Comparison of ENCODE assay signal across 21 cellular contexts in genomic region chr14:53845813-53846693, GRCh38.
DNase-seq lines count a peak whose midpoint lies in the region; ATAC-seq, FAIRE-seq and TF ChIP-seq lines count a peak whose summit lies in the region.
"Had no signal": no experiment of that assay in that cellular context is flagged by ENCODE, and none has a peak within 500 bp of the region (broad histone marks: within the 10 kb centered on the region; RNA-seq: fewer than 3 reads in every experiment).

No MANE protein-coding gene starts in this region.

- ATAC-seq in HCT116 (peak; percentile 79), pancreas (peak in 3 of 4 donors; percentile 28 to 47 (median 45)), left lung (no peak), GM19397 (IDR thresholded peaks at IDR 0.05; ENCODE audit: unreplicated experiment) (no peak)

- peaks cover 0 to 4% of the 10 kb centered on the region in 2 experiments; a peak in 1 of 4 replicates for H3K36me3 ChIP-seq in HCT116 (ENCODE audit: control insufficient read depth in 1 of 2, insufficient read depth in 2 of 2, low read length in 2 of 2)
- no peaks in the 10 kb centered on the region for H3K36me3 ChIP-seq in hepatocyte (replicated peaks; ENCODE audit: insufficient read depth, low read depth)
- no peaks in the 10 kb centered on the region for H3K36me3 ChIP-seq in pancreas
- H3K36me3 ChIP-seq in left lung = no peaks in the 10 kb centered on the region

- DNase-seq in HCT116 (ENCODE audit: low read depth, low spot score) = peak; percentile 72
- DNase-seq in amniotic epithelial cell (ENCODE audit: low read depth) = peak; percentile 28
- peak; percentile 32 for DNase-seq in hepatocyte (ENCODE audit: low spot score)
- no peak for DNase-seq in pancreas
- DNase-seq in OCI-M2 (lab: John Stamatoyannopoulos, UW; ENCODE audit: unreplicated experiment) = no peak
- no peak for DNase-seq in left lung
- DNase-seq in NAMALWA (ENCODE audit: low spot score) = no peak
- DNase-seq: ACHN; CD4-positive, CD25-positive, alpha-beta regulatory T cell; MM.1S; NCI-H1105 treated with DMSO at 0.1 percent for 48 hours; NCI-H187; NCI-H2171 treated with DMSO at 0.1 percent for 48 hours; NCI-H510A; NCI-H82; SHP77 treated with DMSO at 0.1 percent for 48 hours had no signal

- H3K79me2 ChIP-seq in HCT116 (ENCODE audit: insufficient read depth, low read length) (peaks cover 11% of the 10 kb centered on the region), hepatocyte (no peaks in the 10 kb centered on the region)

- no peak for FAIRE-seq in pancreas (lab: Jason Lieb, UNC)
- FAIRE-seq: D721Med, H54, RCC 7860 had no signal

- BruUV-seq in HCT116 (replicated peaks; lab: Mats Ljungman, UMichigan) = no TSS peak

- CTCF ChIA-PET in HCT116 (lab: Charles Lee) = no interaction called here

- H3K4me2 ChIP-seq in HCT116 (ENCODE audit: low read length) (peak overlapping the region; percentile 47), hepatocyte (no peak overlapping the region)
- H3K4me2 ChIP-seq: KMS-11 had no signal

- intact Hi-C loops in HCT116 (cut with micrococcal nuclease) (no loop called here), pancreas (cut with DNase I) (no loop called here), left lung (cut with DNase I) (no loop called here)

- H4K20me1 ChIP-seq in HCT116 (ENCODE audit: insufficient read depth) = no peaks in the 10 kb centered on the region
- H4K20me1 ChIP-seq in hepatocyte (ENCODE audit: insufficient read depth, poor library complexity, severe bottlenecking) = no peaks in the 10 kb centered on the region

- no peaks in the 10 kb centered on the region for H3K27me3 ChIP-seq in HCT116 (ENCODE audit: insufficient read depth, low read length)
- no peaks in the 10 kb centered on the region for H3K27me3 ChIP-seq in hepatocyte
- H3K27me3 ChIP-seq in pancreas = no peaks in the 10 kb centered on the region
- H3K27me3 ChIP-seq in left lung = no peaks in the 10 kb centered on the region

- RAD21 ChIA-PET in HCT116 (lab: Charles Lee; ENCODE audit: low non-redundant PET in 1 of 2, low total read pairs in 2 of 2, uncharacterized antibody in 2 of 2, unreplicated experiment in 2 of 2) = no interaction called here

- H3K9me3 ChIP-seq in HCT116 (ENCODE audit: control insufficient read depth in 1 of 2, insufficient read depth in 1 of 2, low read depth in 1 of 2, low read length in 2 of 2) = no peaks in the 10 kb centered on the region
- H3K9me3 ChIP-seq in hepatocyte (ENCODE audit: low read depth) = no peaks in the 10 kb centered on the region
- no peaks in the 10 kb centered on the region for H3K9me3 ChIP-seq in pancreas
- H3K9me3 ChIP-seq in left lung = no peaks in the 10 kb centered on the region

- no peak for TF ChIP-seq RAD21 in HCT116 (IDR thresholded peaks at IDR 0.05; ENCODE audit: low read depth)

- H3K4me1 ChIP-seq in HCT116 (ENCODE audit: control insufficient read depth in 1 of 2, insufficient read depth in 2 of 2, low read length in 2 of 2) (peaks cover 80 to 90% of the 10 kb centered on the region in 2 experiments), hepatocyte (ENCODE audit: insufficient read depth) (peaks cover under 1% of the 10 kb centered on the region), pancreas (no peaks in the 10 kb centered on the region), left lung (no peaks in the 10 kb centered on the region)

- TF ChIP-seq CTCF in HCT116 (IDR thresholded peaks at IDR 0.05 in 2 of 3, conservative IDR thresholded peaks at IDR 0.05 in 1 of 3; ENCODE audit: borderline replicate concordance in 1 of 3, insufficient read depth in 1 of 3, low read depth in 2 of 3, low read length in 2 of 3) = no peak
- no peak for TF ChIP-seq CTCF in hepatocyte (IDR thresholded peaks at IDR 0.05; ENCODE audit: poor library complexity)
- TF ChIP-seq CTCF in pancreas (IDR thresholded peaks at IDR 0.05) = no peak
- no peak for TF ChIP-seq CTCF in left lung (IDR thresholded peaks at IDR 0.05)

- POLR2A ChIA-PET in HCT116 (lab: Charles Lee) = no interaction called here

- WGBS in hepatocyte (ENCODE audit: low lambda C conversion rate, missing lambda C conversion rate) = 68% methylated on average over 8 of the region's 8 CpGs
- 47 to 53% methylated on average over 8 of the region's 8 CpGs for WGBS in pancreas, 2 donors

- peak overlapping the region; percentile 23 for H3K9ac ChIP-seq in HCT116 (ENCODE audit: low read length)
- H3K9ac ChIP-seq: KMS-11 had no signal

- H3K9me2 ChIP-seq in HCT116 (ENCODE audit: insufficient read depth) = no peaks in the 10 kb centered on the region
- no peaks in the 10 kb centered on the region for H3K9me2 ChIP-seq in hepatocyte (replicated peaks; ENCODE audit: insufficient read depth)

- H2AFZ ChIP-seq in HCT116 (ENCODE audit: low read depth, low read length, poor library complexity, severe bottlenecking) (peak overlapping the region; percentile 12), hepatocyte (no peak overlapping the region)

- peak overlapping the region; percentile 88 for H3K27ac ChIP-seq in HCT116 (ENCODE audit: low read depth, low read length)
- H3K27ac ChIP-seq in hepatocyte = no peak overlapping the region
- H3K27ac ChIP-seq in pancreas = peak overlapping the region in 2 of 4 donors; percentile 7 to 42
- no peak overlapping the region for H3K27ac ChIP-seq in left lung
- H3K27ac ChIP-seq: KMS-11 had no signal

- TF ChIP-seq POLR2A in HCT116 (IDR thresholded peaks at IDR 0.05; ENCODE audit: borderline replicate concordance, extremely low read depth, insufficient read depth, insufficient read length) = no peak

- H3K4me3 ChIP-seq in HCT116 (replicated peaks in 1 of 2; ENCODE audit: low read depth in 1 of 2, low read length in 2 of 2) = no peak overlapping the region
- H3K4me3 ChIP-seq in hepatocyte = no peak overlapping the region
- H3K4me3 ChIP-seq in pancreas = no peak overlapping the region
- H3K4me3 ChIP-seq in left lung = no peak overlapping the region

TF ChIP-seq in HCT116, 20 proteins besides CTCF, POLR2A, EP300 and RAD21:
- TF ChIP-seq FOSL1 (IDR thresholded peaks at IDR 0.05; ENCODE audit: low read depth) = no peak; the same call in 1 of the 2 replicates
- TF ChIP-seq EZH2phosphoT487 (IDR thresholded peaks at IDR 0.05; ENCODE audit: borderline replicate concordance) = no peak
- peak; percentile 65 for TF ChIP-seq JUND (IDR thresholded peaks at IDR 0.05)
- TF ChIP-seq SP1 (IDR thresholded peaks at IDR 0.05; ENCODE audit: low read depth) = peak; percentile 54
- TF ChIP-seq CBX3 (IDR thresholded peaks at IDR 0.05; ENCODE audit: low read depth) = peak; percentile 65; the same call in 1 of the 2 replicates
- 0 out of 2 replicates have a peak, but pooled peaks have one; percentile 26 for TF ChIP-seq SRF (IDR thresholded peaks at IDR 0.05; ENCODE audit: low read depth)
- TF ChIP-seq TCF7L2 (IDR thresholded peaks at IDR 0.05; ENCODE audit: borderline replicate concordance, extremely low read depth, insufficient read depth, insufficient read length) = peak; percentile 99
- peak; percentile 54 for TF ChIP-seq MAX (IDR thresholded peaks at IDR 0.05)
- TF ChIP-seq ATF3 (IDR thresholded peaks at IDR 0.05) = no peak
- no peak for TF ChIP-seq YY1 (IDR thresholded peaks at IDR 0.05; ENCODE audit: extremely low read depth, insufficient replicate concordance, low read depth, low read length)
TF ChIP-seq in HCT116: peak in this region for 6.

Comparison
In these comparisons a context has a peak if more than half of its experiments do, and no peak if none do; other contexts are left out.
1. ATAC-seq: peak in HCT116 (single experiment) and pancreas (3 of 4); none in left lung (single experiment) and GM19397 (single experiment).
2. DNase-seq: peak in HCT116 (single experiment), amniotic epithelial cell (single experiment) and hepatocyte (single experiment); none in pancreas (0 of 6), OCI-M2 (single experiment), left lung (0 of 2) and NAMALWA (single experiment).